ENCODE assay signal across 1 cellular context in the genomic region with DNA sequence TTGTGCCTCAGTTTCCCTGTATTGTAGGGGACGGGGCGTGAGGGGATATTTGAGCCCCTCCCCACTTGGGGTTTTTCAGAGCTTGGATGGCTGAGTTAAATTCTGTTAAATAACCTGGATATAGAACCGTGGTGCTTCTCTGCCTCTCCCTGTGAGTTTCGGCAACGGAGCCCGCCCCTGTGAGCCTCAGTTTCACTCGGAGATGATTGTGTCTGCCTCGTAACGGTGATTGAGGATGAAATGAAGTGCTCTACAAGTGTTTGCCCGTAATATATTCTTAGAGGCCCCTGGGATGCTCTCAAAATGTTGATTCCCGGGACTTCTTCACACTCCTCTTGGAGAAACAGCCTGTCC.
A peak's percentile ranks its signal among the peaks of the same experiment; 100 is the strongest.
TF ChIP-seq lines count a peak whose summit lies in the region.

No MANE protein-coding gene starts in this region.

TF ChIP-seq in K562, 482 proteins besides CTCF, POLR2A, EP300 and RAD21:
- TF ChIP-seq E2F3 (CRISPR knock-in tag; IDR thresholded peaks at IDR 0.05), result no peak
- TF ChIP-seq KHSRP (IDR thresholded peaks at IDR 0.05), result no peak
- TF ChIP-seq HDAC3 (IDR thresholded peaks at IDR 0.05; ENCODE audit: borderline replicate concordance, partially characterized antibody), result no peak
- no peak for TF ChIP-seq CBX1 (IDR thresholded peaks at IDR 0.05; ENCODE audit: low read depth)
- TF ChIP-seq, protein P1, sequence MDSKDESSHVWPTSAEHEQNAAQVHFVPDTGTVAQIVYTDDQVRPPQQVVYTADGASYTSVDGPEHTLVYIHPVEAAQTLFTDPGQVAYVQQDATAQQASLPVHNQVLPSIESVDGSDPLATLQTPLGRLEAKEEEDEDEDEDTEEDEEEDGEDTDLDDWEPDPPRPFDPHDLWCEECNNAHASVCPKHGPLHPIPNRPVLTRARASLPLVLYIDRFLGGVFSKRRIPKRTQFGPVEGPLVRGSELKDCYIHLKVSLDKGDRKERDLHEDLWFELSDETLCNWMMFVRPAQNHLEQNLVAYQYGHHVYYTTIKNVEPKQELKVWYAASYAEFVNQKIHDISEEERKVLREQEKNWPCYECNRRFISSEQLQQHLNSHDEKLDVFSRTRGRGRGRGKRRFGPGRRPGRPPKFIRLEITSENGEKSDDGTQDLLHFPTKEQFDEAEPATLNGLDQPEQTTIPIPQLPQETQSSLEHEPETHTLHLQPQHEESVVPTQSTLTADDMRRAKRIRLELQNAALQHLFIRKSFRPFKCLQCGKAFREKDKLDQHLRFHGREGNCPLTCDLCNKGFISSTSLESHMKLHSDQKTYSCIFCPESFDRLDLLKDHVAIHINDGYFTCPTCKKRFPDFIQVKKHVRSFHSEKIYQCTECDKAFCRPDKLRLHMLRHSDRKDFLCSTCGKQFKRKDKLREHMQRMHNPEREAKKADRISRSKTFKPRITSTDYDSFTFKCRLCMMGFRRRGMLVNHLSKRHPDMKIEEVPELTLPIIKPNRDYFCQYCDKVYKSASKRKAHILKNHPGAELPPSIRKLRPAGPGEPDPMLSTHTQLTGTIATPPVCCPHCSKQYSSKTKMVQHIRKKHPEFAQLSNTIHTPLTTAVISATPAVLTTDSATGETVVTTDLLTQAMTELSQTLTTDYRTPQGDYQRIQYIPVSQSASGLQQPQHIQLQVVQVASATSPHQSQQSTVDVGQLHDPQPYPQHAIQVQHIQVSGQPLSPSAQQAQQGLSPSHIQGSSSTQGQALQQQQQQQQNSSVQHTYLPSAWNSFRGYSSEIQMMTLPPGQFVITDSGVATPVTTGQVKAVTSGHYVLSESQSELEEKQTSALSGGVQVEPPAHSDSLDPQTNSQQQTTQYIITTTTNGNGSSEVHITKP (IDR thresholded peaks at IDR 0.05; ENCODE audit: partially characterized antibody), result no peak
- peak; percentile 21; the same call in 1 of the 2 replicates for TF ChIP-seq ZC3H4 (CRISPR knock-in tag; IDR thresholded peaks at IDR 0.05; ENCODE audit: borderline replicate concordance)
- TF ChIP-seq AFF4 (CRISPR knock-in tag; IDR thresholded peaks at IDR 0.05), result 0 out of 2 replicates have a peak, but pooled peaks have one; percentile 30
- TF ChIP-seq, protein P2, sequence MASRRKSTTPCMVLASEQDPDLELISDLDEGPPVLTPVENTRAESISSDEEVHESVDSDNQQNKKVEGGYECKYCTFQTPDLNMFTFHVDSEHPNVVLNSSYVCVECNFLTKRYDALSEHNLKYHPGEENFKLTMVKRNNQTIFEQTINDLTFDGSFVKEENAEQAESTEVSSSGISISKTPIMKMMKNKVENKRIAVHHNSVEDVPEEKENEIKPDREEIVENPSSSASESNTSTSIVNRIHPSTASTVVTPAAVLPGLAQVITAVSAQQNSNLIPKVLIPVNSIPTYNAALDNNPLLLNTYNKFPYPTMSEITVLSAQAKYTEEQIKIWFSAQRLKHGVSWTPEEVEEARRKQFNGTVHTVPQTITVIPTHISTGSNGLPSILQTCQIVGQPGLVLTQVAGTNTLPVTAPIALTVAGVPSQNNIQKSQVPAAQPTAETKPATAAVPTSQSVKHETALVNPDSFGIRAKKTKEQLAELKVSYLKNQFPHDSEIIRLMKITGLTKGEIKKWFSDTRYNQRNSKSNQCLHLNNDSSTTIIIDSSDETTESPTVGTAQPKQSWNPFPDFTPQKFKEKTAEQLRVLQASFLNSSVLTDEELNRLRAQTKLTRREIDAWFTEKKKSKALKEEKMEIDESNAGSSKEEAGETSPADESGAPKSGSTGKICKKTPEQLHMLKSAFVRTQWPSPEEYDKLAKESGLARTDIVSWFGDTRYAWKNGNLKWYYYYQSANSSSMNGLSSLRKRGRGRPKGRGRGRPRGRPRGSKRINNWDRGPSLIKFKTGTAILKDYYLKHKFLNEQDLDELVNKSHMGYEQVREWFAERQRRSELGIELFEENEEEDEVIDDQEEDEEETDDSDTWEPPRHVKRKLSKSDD (conservative IDR thresholded peaks at IDR 0.05; ENCODE audit: low read length), result no peak
- TF ChIP-seq CTBP1 (IDR thresholded peaks at IDR 0.05; ENCODE audit: borderline replicate concordance), result no peak
- 0 out of 2 replicates have a peak, but pooled peaks have one; percentile 12 for TF ChIP-seq SMARCA5 (IDR thresholded peaks at IDR 0.05)
- 0 out of 2 replicates have a peak, but pooled peaks have one; percentile 16 for TF ChIP-seq SMARCE1 (IDR thresholded peaks at IDR 0.05)
- TF ChIP-seq ETV5 (CRISPR knock-in tag; IDR thresholded peaks at IDR 0.05; ENCODE audit: low read depth), result no peak
- no peak for TF ChIP-seq NR2C2 (CRISPR knock-in tag; IDR thresholded peaks at IDR 0.05)
- peak; percentile 25 for TF ChIP-seq NR2C2 (tag; IDR thresholded peaks at IDR 0.05)
- TF ChIP-seq ZNF280B (CRISPR knock-in tag; IDR thresholded peaks at IDR 0.05), result no peak
- no peak for TF ChIP-seq MECOM (CRISPR knock-in tag; IDR thresholded peaks at IDR 0.05)
- TF ChIP-seq ZNF449 (CRISPR knock-in tag; IDR thresholded peaks at IDR 0.05), result no peak
- TF ChIP-seq, protein P3, sequence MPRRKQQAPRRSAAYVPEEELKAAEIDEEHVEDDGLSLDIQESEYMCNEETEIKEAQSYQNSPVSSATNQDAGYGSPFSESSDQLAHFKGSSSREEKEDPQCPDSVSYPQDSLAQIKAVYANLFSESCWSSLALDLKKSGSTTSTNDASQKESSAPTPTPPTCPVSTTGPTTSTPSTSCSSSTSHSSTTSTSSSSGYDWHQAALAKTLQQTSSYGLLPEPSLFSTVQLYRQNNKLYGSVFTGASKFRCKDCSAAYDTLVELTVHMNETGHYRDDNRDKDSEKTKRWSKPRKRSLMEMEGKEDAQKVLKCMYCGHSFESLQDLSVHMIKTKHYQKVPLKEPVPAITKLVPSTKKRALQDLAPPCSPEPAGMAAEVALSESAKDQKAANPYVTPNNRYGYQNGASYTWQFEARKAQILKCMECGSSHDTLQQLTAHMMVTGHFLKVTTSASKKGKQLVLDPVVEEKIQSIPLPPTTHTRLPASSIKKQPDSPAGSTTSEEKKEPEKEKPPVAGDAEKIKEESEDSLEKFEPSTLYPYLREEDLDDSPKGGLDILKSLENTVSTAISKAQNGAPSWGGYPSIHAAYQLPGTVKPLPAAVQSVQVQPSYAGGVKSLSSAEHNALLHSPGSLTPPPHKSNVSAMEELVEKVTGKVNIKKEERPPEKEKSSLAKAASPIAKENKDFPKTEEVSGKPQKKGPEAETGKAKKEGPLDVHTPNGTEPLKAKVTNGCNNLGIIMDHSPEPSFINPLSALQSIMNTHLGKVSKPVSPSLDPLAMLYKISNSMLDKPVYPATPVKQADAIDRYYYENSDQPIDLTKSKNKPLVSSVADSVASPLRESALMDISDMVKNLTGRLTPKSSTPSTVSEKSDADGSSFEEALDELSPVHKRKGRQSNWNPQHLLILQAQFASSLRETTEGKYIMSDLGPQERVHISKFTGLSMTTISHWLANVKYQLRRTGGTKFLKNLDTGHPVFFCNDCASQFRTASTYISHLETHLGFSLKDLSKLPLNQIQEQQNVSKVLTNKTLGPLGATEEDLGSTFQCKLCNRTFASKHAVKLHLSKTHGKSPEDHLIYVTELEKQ (CRISPR knock-in tag; IDR thresholded peaks at IDR 0.05), result no peak
- 0 out of 2 replicates have a peak, but pooled peaks have one; percentile 12 for TF ChIP-seq ZNF12 (CRISPR knock-in tag; IDR thresholded peaks at IDR 0.05)
- TF ChIP-seq SETDB1 (IDR thresholded peaks at IDR 0.05; ENCODE audit: low read length), result no peak
- TF ChIP-seq, protein P4, sequence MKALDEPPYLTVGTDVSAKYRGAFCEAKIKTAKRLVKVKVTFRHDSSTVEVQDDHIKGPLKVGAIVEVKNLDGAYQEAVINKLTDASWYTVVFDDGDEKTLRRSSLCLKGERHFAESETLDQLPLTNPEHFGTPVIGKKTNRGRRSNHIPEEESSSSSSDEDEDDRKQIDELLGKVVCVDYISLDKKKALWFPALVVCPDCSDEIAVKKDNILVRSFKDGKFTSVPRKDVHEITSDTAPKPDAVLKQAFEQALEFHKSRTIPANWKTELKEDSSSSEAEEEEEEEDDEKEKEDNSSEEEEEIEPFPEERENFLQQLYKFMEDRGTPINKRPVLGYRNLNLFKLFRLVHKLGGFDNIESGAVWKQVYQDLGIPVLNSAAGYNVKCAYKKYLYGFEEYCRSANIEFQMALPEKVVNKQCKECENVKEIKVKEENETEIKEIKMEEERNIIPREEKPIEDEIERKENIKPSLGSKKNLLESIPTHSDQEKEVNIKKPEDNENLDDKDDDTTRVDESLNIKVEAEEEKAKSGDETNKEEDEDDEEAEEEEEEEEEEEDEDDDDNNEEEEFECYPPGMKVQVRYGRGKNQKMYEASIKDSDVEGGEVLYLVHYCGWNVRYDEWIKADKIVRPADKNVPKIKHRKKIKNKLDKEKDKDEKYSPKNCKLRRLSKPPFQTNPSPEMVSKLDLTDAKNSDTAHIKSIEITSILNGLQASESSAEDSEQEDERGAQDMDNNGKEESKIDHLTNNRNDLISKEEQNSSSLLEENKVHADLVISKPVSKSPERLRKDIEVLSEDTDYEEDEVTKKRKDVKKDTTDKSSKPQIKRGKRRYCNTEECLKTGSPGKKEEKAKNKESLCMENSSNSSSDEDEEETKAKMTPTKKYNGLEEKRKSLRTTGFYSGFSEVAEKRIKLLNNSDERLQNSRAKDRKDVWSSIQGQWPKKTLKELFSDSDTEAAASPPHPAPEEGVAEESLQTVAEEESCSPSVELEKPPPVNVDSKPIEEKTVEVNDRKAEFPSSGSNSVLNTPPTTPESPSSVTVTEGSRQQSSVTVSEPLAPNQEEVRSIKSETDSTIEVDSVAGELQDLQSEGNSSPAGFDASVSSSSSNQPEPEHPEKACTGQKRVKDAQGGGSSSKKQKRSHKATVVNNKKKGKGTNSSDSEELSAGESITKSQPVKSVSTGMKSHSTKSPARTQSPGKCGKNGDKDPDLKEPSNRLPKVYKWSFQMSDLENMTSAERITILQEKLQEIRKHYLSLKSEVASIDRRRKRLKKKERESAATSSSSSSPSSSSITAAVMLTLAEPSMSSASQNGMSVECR (CRISPR knock-in tag; IDR thresholded peaks at IDR 0.05), result peak; percentile 36; the same call in 1 of the 2 replicates
- TF ChIP-seq SAFB (IDR thresholded peaks at IDR 0.05; ENCODE audit: borderline replicate concordance, low read depth, low read length), result no peak
